Comparison of ENCODE assay signal across 8 cellular contexts in the genomic region with DNA sequence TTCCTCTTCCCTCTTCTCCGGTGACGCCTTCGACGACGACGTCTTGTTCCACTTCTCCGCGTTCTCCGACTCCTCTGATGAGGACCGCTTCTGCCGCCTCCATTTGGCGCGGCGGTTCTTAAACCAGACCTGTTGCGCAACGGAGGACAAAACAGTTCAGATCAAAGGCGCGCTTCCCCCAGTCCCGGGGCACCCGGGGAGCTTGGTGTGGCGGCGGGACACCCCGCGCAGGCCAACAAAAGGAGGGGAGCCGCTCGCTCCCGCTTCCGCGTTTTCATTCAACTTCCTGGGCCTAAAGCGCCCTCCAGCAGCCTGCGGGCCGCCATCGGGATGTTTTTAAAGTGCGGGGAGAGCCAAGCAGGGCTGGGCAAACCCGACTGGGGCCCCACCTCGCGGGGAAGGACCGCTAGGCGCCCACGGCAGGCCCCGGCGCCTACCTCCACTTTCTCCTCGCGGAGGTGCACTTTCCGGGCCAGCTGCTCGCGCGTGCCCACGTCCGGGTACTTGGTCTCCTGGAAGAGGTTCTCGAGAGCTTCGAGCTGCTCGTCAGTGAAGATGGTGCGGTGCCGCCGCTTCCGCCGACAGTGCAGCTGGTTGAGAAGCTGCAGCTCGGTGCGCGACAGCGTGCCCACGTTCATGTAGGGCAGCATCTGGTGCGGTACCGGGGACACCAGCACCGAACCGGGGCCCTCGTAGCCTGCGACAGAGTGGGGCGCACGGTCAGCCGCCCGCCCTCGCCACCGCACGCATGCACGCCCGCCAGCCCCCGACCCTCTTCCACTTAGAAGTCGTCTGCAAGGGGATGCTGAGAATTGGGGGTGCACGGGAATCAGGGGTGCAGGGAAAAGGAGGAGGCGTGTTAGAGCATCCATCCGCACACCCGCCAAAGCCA. TPM values are rescaled to one million over a fixed set of nuclear protein-coding genes. Genes with fewer than 3 reads are reported as not detected.
DNase-seq lines count a peak whose midpoint lies in the region; ATAC-seq lines count a peak whose summit lies in the region.

No MANE protein-coding gene starts in this region.

- intact Hi-C loops in activated T-helper 1 cell treated with anti-CD3 and anti-CD28 coated beads, Interleukin-12 subunit alpha, Interleukin-12 subunit beta, Interleukin-2, Interleukin-4 antibody, amounts not matched to agents 30 ng/mL and 10 ng/mL and 1 ng/mL, durations not matched to agents 14 hours and 24 hours and 36 hours (cut with micrococcal nuclease): no loop called here

- no peak overlapping the region for H3K27ac Mint-ChIP-seq in activated T-helper 1 cell treated with anti-CD3 and anti-CD28 coated beads, Interleukin-12 subunit alpha, Interleukin-12 subunit beta, Interleukin-2, Interleukin-4 antibody, amounts not matched to agents 30 ng/mL and 10 ng/mL and 1 ng/mL, durations not matched to agents 14 hours and 24 hours and 36 hours

- peaks cover 5% of the 10 kb centered on the region for H3K4me1 Mint-ChIP-seq in activated T-helper 1 cell treated with anti-CD3 and anti-CD28 coated beads, Interleukin-12 subunit alpha, Interleukin-12 subunit beta, Interleukin-2, Interleukin-4 antibody, amounts not matched to agents 30 ng/mL and 10 ng/mL and 1 ng/mL, durations not matched to agents 14 hours and 24 hours and 36 hours (ENCODE audit: low read depth)

- peaks cover 4% of the 10 kb centered on the region for H3K9me3 Mint-ChIP-seq in activated T-helper 1 cell treated with anti-CD3 and anti-CD28 coated beads, Interleukin-12 subunit alpha, Interleukin-12 subunit beta, Interleukin-2, Interleukin-4 antibody, amounts not matched to agents 30 ng/mL and 10 ng/mL and 1 ng/mL, durations not matched to agents 14 hours and 24 hours and 36 hours

- peak overlapping the region; percentile 27 for H3K4me3 ChIP-seq in iPS-11a (ENCODE audit: low read depth, low read length)

- DNase-seq in DMS 273 (lab: John Stamatoyannopoulos, UW; ENCODE audit: unreplicated experiment) (peak; percentile 37), DMS 273 treated with DMSO at 0.1 percent for 48 hours (lab: John Stamatoyannopoulos, UW) (no peak), germinal center (ENCODE audit: low spot score) (no peak)
- DNase-seq in activated T-helper 1 cell treated with anti-CD3 and anti-CD28 coated beads, Interleukin-12 subunit alpha, Interleukin-12 subunit beta, Interleukin-2, Interleukin-4 antibody, amounts not matched to agents 30 ng/mL and 10 ng/mL and 1 ng/mL, durations not matched to agents 14 hours and 24 hours and 36 hours (ENCODE audit: low spot score): no peak
- DNase-seq in stimulated activated CD8-positive, alpha-beta memory T cell treated with anti-CD3 and anti-CD28 coated beads, Interleukin-2, amount 100 ng/mL, for 48 hours (ENCODE audit: low read depth in 2 of 2): peak; percentile 16 to 18

- ATAC-seq in HG02763 (IDR thresholded peaks at IDR 0.05; ENCODE audit: unreplicated experiment) (no peak), GM18870 (IDR thresholded peaks at IDR 0.05; ENCODE audit: unreplicated experiment) (no peak)

- H3K4me3 Mint-ChIP-seq in activated T-helper 1 cell treated with anti-CD3 and anti-CD28 coated beads, Interleukin-12 subunit alpha, Interleukin-12 subunit beta, Interleukin-2, Interleukin-4 antibody, amounts not matched to agents 30 ng/mL and 10 ng/mL and 1 ng/mL, durations not matched to agents 14 hours and 24 hours and 36 hours: peak overlapping the region; percentile 68

- H3K27me3 Mint-ChIP-seq in activated T-helper 1 cell treated with anti-CD3 and anti-CD28 coated beads, Interleukin-12 subunit alpha, Interleukin-12 subunit beta, Interleukin-2, Interleukin-4 antibody, amounts not matched to agents 30 ng/mL and 10 ng/mL and 1 ng/mL, durations not matched to agents 14 hours and 24 hours and 36 hours (ENCODE audit: insufficient read depth): peaks cover 66% of the 10 kb centered on the region

- H3K36me3 Mint-ChIP-seq in activated T-helper 1 cell treated with anti-CD3 and anti-CD28 coated beads, Interleukin-12 subunit alpha, Interleukin-12 subunit beta, Interleukin-2, Interleukin-4 antibody, amounts not matched to agents 30 ng/mL and 10 ng/mL and 1 ng/mL, durations not matched to agents 14 hours and 24 hours and 36 hours (ENCODE audit: low read depth): no peaks in the 10 kb centered on the region

RNA-seq across cellular contexts. Expression of a gene that starts 1.1 kb away (rescaled TPM):
- total RNA-seq in activated T-helper 1 cell treated with anti-CD3 and anti-CD28 coated beads, Interleukin-12 subunit alpha, Interleukin-12 subunit beta, Interleukin-2, Interleukin-4 antibody, amounts not matched to agents 30 ng/mL and 10 ng/mL and 1 ng/mL, durations not matched to agents 14 hours and 24 hours and 36 hours: not detected in 2 replicates

Comparison
In these comparisons a context has a peak if more than half of its experiments do, and no peak if none do; other contexts are left out.
1. DNase-seq: peak in DMS 273 (single experiment) and stimulated activated CD8-positive, alpha-beta memory T cell treated with anti-CD3 and anti-CD28 coated beads, Interleukin-2, amount 100 ng/mL, for 48 hours (2 of 2); none in DMS 273 treated with DMSO at 0.1 percent for 48 hours (single experiment), activated T-helper 1 cell treated with anti-CD3 and anti-CD28 coated beads, Interleukin-12 subunit alpha, Interleukin-12 subunit beta, Interleukin-2, Interleukin-4 antibody, amounts not matched to agents 30 ng/mL and 10 ng/mL and 1 ng/mL, durations not matched to agents 14 hours and 24 hours and 36 hours (single experiment) and germinal center (single experiment).